14 cellular contexts compared by ENCODE assay signal in the genomic region with DNA sequence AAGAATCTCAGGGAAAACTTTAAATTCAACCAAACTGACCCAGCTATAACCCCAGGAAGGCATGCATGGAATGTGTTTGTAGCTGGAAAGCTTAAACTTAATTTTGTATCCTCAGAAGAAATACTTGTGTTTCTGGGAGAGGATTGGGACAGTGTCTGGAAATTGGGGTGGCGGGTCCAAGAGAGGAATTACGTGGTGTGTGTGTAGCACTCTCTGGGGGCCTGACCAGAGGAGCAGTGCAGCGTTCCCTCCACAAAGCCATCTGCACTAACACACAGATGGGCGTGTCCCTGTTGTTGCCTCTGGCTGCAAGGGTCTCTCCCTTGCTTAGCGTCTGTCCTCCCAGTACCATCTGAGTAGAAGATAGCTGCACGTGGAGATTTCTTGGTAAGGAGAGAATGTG. TPM values are rescaled to one million over a fixed set of nuclear protein-coding genes. Genes with fewer than 3 reads are reported as not detected.
A peak's percentile ranks its signal among the peaks of the same experiment; 100 is the strongest.
DNase-seq lines count a peak whose midpoint lies in the region; ATAC-seq and TF ChIP-seq lines count a peak whose summit lies in the region.
"Had no signal": no experiment of that assay in that cellular context is flagged by ENCODE, and none has a peak within 500 bp of the region (broad histone marks: within the 10 kb centered on the region; RNA-seq: fewer than 3 reads in every experiment).

No MANE protein-coding gene starts in this region.

- H3K4me1 Mint-ChIP-seq in CD8-positive, alpha-beta T cell (ENCODE audit: low read depth) = peaks cover 62% of the 10 kb centered on the region
- peaks cover 20% of the 10 kb centered on the region for H3K4me1 Mint-ChIP-seq in MCF 10A (ENCODE audit: insufficient read depth, unreplicated experiment)
- peaks cover 38% of the 10 kb centered on the region for H3K4me1 Mint-ChIP-seq in activated naive CD4-positive, alpha-beta T cell treated with anti-CD3 and anti-CD28 coated beads, Interleukin-2, amount 10 ng/mL, durations not matched to agents 7 days and 5 days

- H3K27ac Mint-ChIP-seq in CD8-positive, alpha-beta T cell = peak overlapping the region; percentile 78
- no peak overlapping the region for H3K27ac Mint-ChIP-seq in MCF 10A (ENCODE audit: low read depth, unreplicated experiment)
- H3K27ac Mint-ChIP-seq in activated naive CD4-positive, alpha-beta T cell treated with anti-CD3 and anti-CD28 coated beads, Interleukin-2, amount 10 ng/mL, durations not matched to agents 7 days and 5 days = no peak overlapping the region
- H3K27ac Mint-ChIP-seq: activated CD4-positive, alpha-beta T cell treated with anti-CD3 and anti-CD28 coated beads, Interleukin-2, amount 10 ng/mL, durations not matched to agents 7 days and 5 days had no signal

- no peaks in the 10 kb centered on the region for H3K9me3 ChIP-seq in CD8-positive, alpha-beta T cell (ENCODE audit: low read length)
- H3K9me3 ChIP-seq in SJSA1 (replicated peaks) = no peaks in the 10 kb centered on the region; the same call in 1 of the 2 replicates
- H3K9me3 ChIP-seq: sigmoid colon, SJCRH30, transverse colon had no signal

- peaks cover 10% of the 10 kb centered on the region for H3K36me3 Mint-ChIP-seq in CD8-positive, alpha-beta T cell
- H3K36me3 Mint-ChIP-seq in MCF 10A (ENCODE audit: insufficient read depth, unreplicated experiment) = peaks cover 5% of the 10 kb centered on the region
- peaks cover 19% of the 10 kb centered on the region for H3K36me3 Mint-ChIP-seq in activated naive CD4-positive, alpha-beta T cell treated with anti-CD3 and anti-CD28 coated beads, Interleukin-2, amount 10 ng/mL, durations not matched to agents 7 days and 5 days

- no peaks in the 10 kb centered on the region for H3K27me3 ChIP-seq in CD8-positive, alpha-beta T cell (ENCODE audit: insufficient read depth, low read length)
- no peaks in the 10 kb centered on the region for H3K27me3 ChIP-seq in SJSA1 (replicated peaks)
- H3K27me3 ChIP-seq: sigmoid colon, SJCRH30, transverse colon had no signal

- no TSS peak for BruUV-seq in MCF 10A (replicated peaks; lab: Mats Ljungman, UMichigan)

- H3K27me3 Mint-ChIP-seq in CD8-positive, alpha-beta T cell (ENCODE audit: low read depth) = no peaks in the 10 kb centered on the region
- H3K27me3 Mint-ChIP-seq in MCF 10A (ENCODE audit: insufficient read depth, unreplicated experiment) = no peaks in the 10 kb centered on the region
- no peaks in the 10 kb centered on the region for H3K27me3 Mint-ChIP-seq in activated naive CD4-positive, alpha-beta T cell treated with anti-CD3 and anti-CD28 coated beads, Interleukin-2, amount 10 ng/mL, durations not matched to agents 7 days and 5 days
- H3K27me3 Mint-ChIP-seq: activated CD4-positive, alpha-beta T cell treated with anti-CD3 and anti-CD28 coated beads, Interleukin-2, amount 10 ng/mL, durations not matched to agents 7 days and 5 days had no signal

- H3K4me3 Mint-ChIP-seq in CD8-positive, alpha-beta T cell = no peak overlapping the region
- no peak overlapping the region for H3K4me3 Mint-ChIP-seq in MCF 10A (ENCODE audit: unreplicated experiment)
- no peak overlapping the region for H3K4me3 Mint-ChIP-seq in activated naive CD4-positive, alpha-beta T cell treated with anti-CD3 and anti-CD28 coated beads, Interleukin-2, amount 10 ng/mL, durations not matched to agents 7 days and 5 days
- H3K4me3 Mint-ChIP-seq: activated CD4-positive, alpha-beta T cell treated with anti-CD3 and anti-CD28 coated beads, Interleukin-2, amount 10 ng/mL, durations not matched to agents 7 days and 5 days had no signal

- intact Hi-C loops in CD8-positive, alpha-beta T cell (cut with DNase I, micrococcal nuclease) = no loop called here
- intact Hi-C loops in MCF 10A (cut with micrococcal nuclease) = no loop called here

- H3K9me3 Mint-ChIP-seq in CD8-positive, alpha-beta T cell = no peaks in the 10 kb centered on the region
- no peaks in the 10 kb centered on the region for H3K9me3 Mint-ChIP-seq in MCF 10A (ENCODE audit: unreplicated experiment)
- H3K9me3 Mint-ChIP-seq in activated naive CD4-positive, alpha-beta T cell treated with anti-CD3 and anti-CD28 coated beads, Interleukin-2, amount 10 ng/mL, durations not matched to agents 7 days and 5 days = no peaks in the 10 kb centered on the region
- H3K9me3 Mint-ChIP-seq: activated CD4-positive, alpha-beta T cell treated with anti-CD3 and anti-CD28 coated beads, Interleukin-2, amount 10 ng/mL, durations not matched to agents 7 days and 5 days had no signal

- POLR2A ChIA-PET in CD8-positive, alpha-beta T cell (lab: Charles Lee) = interaction anchor here (0.6 to 1.9 kb wide), 3 partner anchors 10 to 94 kb away, joined by 3 to 10 read pairs (median 3); no protein-coding TSS in a partner anchor
- POLR2A ChIA-PET in MCF 10A (lab: Yijun Ruan, JAX) = no interaction called here

- ATAC-seq in CD8-positive, alpha-beta T cell = no peak
- ATAC-seq in omental fat pad (ENCODE audit: low FRiP score) (peak; percentile 51), HG03354 (IDR thresholded peaks at IDR 0.05; ENCODE audit: poor library complexity, severe bottlenecking, unreplicated experiment) (no peak)

- no peak for DNase-seq in CD8-positive, alpha-beta T cell
- peak; percentile 60 to 65 for DNase-seq in SJSA1 (ENCODE audit: low read depth in 1 of 2, low spot score in 2 of 2)
- DNase-seq in fibroblast of peridontal ligament (ENCODE audit: extremely low read depth) = peak; percentile 58
- no peak for DNase-seq in omental fat pad (ENCODE audit: low spot score)
- DNase-seq in MCF 10A (ENCODE audit: unreplicated experiment) = no peak
- DNase-seq in T-helper 9 cell = no peak
- DNase-seq in activated naive CD4-positive, alpha-beta T cell treated with anti-CD3 and anti-CD28 coated beads, Interleukin-2, amount 10 ng/mL, durations not matched to agents 7 days and 5 days = no peak
- DNase-seq: activated CD4-positive, alpha-beta T cell treated with anti-CD3 and anti-CD28 coated beads, Interleukin-2, amount 10 ng/mL, durations not matched to agents 7 days and 5 days; activated gamma-delta T cell treated with Interleukin-2 at 50 U/mL for 16 hours; effector CD4-positive, alpha-beta T cell; sigmoid colon; SJCRH30; transverse colon had no signal

- H3K4me3 ChIP-seq in CD8-positive, alpha-beta T cell (ENCODE audit: low read depth, low read length) = no peak overlapping the region
- H3K4me3 ChIP-seq in SJSA1 = peak overlapping the region; percentile 14; the same call in 1 of the 2 replicates
- H3K4me3 ChIP-seq: sigmoid colon, SJCRH30, transverse colon had no signal

- CTCF ChIA-PET in CD8-positive, alpha-beta T cell (lab: Charles Lee) = interaction anchor here (0.6 to 1.3 kb wide), 3 partner anchors 86 to 1678 kb away, joined by 3 to 5 read pairs (median 4); no protein-coding TSS in a partner anchor
- CTCF ChIA-PET in MCF 10A (lab: Yijun Ruan, JAX) = interaction anchor here (1.0 to 1.9 kb wide), 2 partner anchors 86 to 98 kb away, joined by 4 to 8 read pairs; no protein-coding TSS in a partner anchor
- CTCF ChIA-PET in activated naive CD4-positive, alpha-beta T cell treated with anti-CD3 and anti-CD28 coated beads, Interleukin-2, amount 10 ng/mL, durations not matched to agents 7 days and 5 days (lab: Charles Lee) = interaction anchor here (0.5 to 0.8 kb wide), 2 partner anchors 9 to 59 kb away, joined by 3 read pairs; no protein-coding TSS in a partner anchor

- H3K27ac ChIP-seq in CD8-positive, alpha-beta T cell (ENCODE audit: low read depth, low read length) = no peak overlapping the region
- peak overlapping the region; percentile 72 for H3K27ac ChIP-seq in SJSA1
- H3K27ac ChIP-seq: sigmoid colon, SJCRH30, transverse colon had no signal

- no peaks in the 10 kb centered on the region for H3K36me3 ChIP-seq in CD8-positive, alpha-beta T cell (ENCODE audit: insufficient read depth, low read length)
- peaks cover 4% of the 10 kb centered on the region for H3K36me3 ChIP-seq in SJSA1
- H3K36me3 ChIP-seq: sigmoid colon, SJCRH30, transverse colon had no signal

- TF ChIP-seq CTCF in CD8-positive, alpha-beta T cell (IDR thresholded peaks at IDR 0.05) = no peak
- TF ChIP-seq CTCF in omental fat pad (IDR thresholded peaks at IDR 0.05) = no peak
- TF ChIP-seq CTCF in MCF 10A (IDR thresholded peaks at IDR 0.05; ENCODE audit: unreplicated experiment) = no peak

- peaks cover 38% of the 10 kb centered on the region for H3K4me1 ChIP-seq in CD8-positive, alpha-beta T cell (ENCODE audit: insufficient read depth, low read length)
- H3K4me1 ChIP-seq in SJSA1 (replicated peaks) = peaks cover 52% of the 10 kb centered on the region

RNA-seq across cellular contexts. Expression of gene GARRE1, which starts 6.4 kb away (rescaled TPM):
- total RNA-seq in CD8-positive, alpha-beta T cell = 10 to 100 TPM; 27.5 to 31.0 TPM
- 12.7 and 20.7 TPM in 2 replicates for total RNA-seq in SJSA1 (2014; rRNA removed; shearing (Covaris generic))
- total RNA-seq in omental fat pad (10 to 100 TPM; 18.4 to 50.6 (median 31.7) TPM), MCF 10A (2022) (12.8 and 19.1 TPM in 2 replicates)

Comparison
In these comparisons a context has a peak if more than half of its experiments do, and no peak if none do; other contexts are left out.
1. DNase-seq: peak in SJSA1 (2 of 2) and fibroblast of peridontal ligament (single experiment); none in CD8-positive, alpha-beta T cell (0 of 7), omental fat pad (single experiment), MCF 10A (single experiment), T-helper 9 cell (single experiment) and activated naive CD4-positive, alpha-beta T cell treated with anti-CD3 and anti-CD28 coated beads, Interleukin-2, amount 10 ng/mL, durations not matched to agents 7 days and 5 days (single experiment).